Comparison of ENCODE assay signal across 8 cellular contexts in genomic region chr1:112619518-112620458, GRCh38. TPM values are rescaled to one million over a fixed set of nuclear protein-coding genes. Genes with fewer than 3 reads are reported as not detected.
DNase-seq lines count a peak whose midpoint lies in the region; FAIRE-seq and TF ChIP-seq lines count a peak whose summit lies in the region.

TSS of gene CAPZA1 (plus strand) at chr1:112619832. CDS start at chr1:112619845, 13 bp downstream.

- no peaks in the 10 kb centered on the region for H3K27me3 ChIP-seq in neutrophil

- H3K4me3 ChIP-seq in HFF-Myc (replicated peaks; ENCODE audit: low read depth, low read length) (peak within 1 kb of the TSS; percentile 99), neutrophil (ENCODE audit: low read depth in 1 of 2, low read length in 1 of 2) (peak within 1 kb of the TSS; percentile 82 to 99)

- H3K27ac ChIP-seq in neutrophil = peak within 1 kb of the TSS; percentile 97

- in situ Hi-C loops in SK-MEL-5 (cut with HindIII; ENCODE audit: low pct_unique_long_range_greater_than_20kb, low sequenced_read_pairs) = no loop called here

- peak; percentile 49 for DNase-seq in GM04503 (ENCODE audit: low read depth)
- DNase-seq in HFF-Myc (ENCODE audit: extremely low read depth, low read depth) = peak; percentile 66
- DNase-seq in NAMALWA (ENCODE audit: low spot score) = peak; percentile 94
- peak; percentile 86 for DNase-seq in SK-MEL-5 (ENCODE audit: low read depth, low spot score)
- DNase-seq in activated naive CD4-positive, alpha-beta T cell treated with Interleukin-2 at 50 U/mL for 16 hours = peak; percentile 91
- DNase-seq in frontal cortex (ENCODE audit: low spot score in 2 of 2) = peak; percentile 65 to 80

- TF ChIP-seq CTCF in HFF-Myc (IDR thresholded peaks at IDR 0.05; ENCODE audit: low read depth, low read length, missing control alignments) = no peak
- TF ChIP-seq CTCF in neutrophil (IDR thresholded peaks at IDR 0.05) = no peak
- TF ChIP-seq CTCF in subcutaneous adipose tissue (IDR thresholded peaks at IDR 0.05; ENCODE audit: low read depth) = no peak

- peaks cover 44 to 49% of the 10 kb centered on the region in 2 experiments for H3K4me1 ChIP-seq in neutrophil (ENCODE audit: control insufficient read depth in 1 of 2, insufficient read depth in 1 of 2, low read depth in 1 of 2, low read length in 1 of 2)

- FAIRE-seq in frontal cortex (lab: Jason Lieb, UNC) = no peak

- no peaks in the 10 kb centered on the region for H3K36me3 ChIP-seq in neutrophil

- no peaks in the 10 kb centered on the region for H3K9me3 ChIP-seq in neutrophil

RNA-seq across cellular contexts. Expression of gene CAPZA1, which starts in this region (rescaled TPM):
- total RNA-seq in SK-MEL-5 (2014; rRNA removed; shearing (Covaris generic)) = 137 and 146 TPM in 2 replicates
- polyA plus RNA-seq in SK-MEL-5 (2015; cell fraction: cytosol; rRNA removed) = 77.5 and 107 TPM in 2 replicates
- polyA plus RNA-seq in SK-MEL-5 (2015; cell fraction: nucleus; rRNA removed) = 76.1 and 88.7 TPM in 2 replicates
- total RNA-seq in frontal cortex (90.9 TPM), subcutaneous adipose tissue (100 to 1,000 TPM; 102 to 209 (median 165) TPM)

Comparison
In these comparisons a context has a peak if more than half of its experiments do, and no peak if none do; other contexts are left out.
1. Peak in every context shown above with its lines: DNase-seq, H3K4me3 ChIP-seq and H3K27ac ChIP-seq.